ENCODE assay signal across 1 cellular context in the genomic region with DNA sequence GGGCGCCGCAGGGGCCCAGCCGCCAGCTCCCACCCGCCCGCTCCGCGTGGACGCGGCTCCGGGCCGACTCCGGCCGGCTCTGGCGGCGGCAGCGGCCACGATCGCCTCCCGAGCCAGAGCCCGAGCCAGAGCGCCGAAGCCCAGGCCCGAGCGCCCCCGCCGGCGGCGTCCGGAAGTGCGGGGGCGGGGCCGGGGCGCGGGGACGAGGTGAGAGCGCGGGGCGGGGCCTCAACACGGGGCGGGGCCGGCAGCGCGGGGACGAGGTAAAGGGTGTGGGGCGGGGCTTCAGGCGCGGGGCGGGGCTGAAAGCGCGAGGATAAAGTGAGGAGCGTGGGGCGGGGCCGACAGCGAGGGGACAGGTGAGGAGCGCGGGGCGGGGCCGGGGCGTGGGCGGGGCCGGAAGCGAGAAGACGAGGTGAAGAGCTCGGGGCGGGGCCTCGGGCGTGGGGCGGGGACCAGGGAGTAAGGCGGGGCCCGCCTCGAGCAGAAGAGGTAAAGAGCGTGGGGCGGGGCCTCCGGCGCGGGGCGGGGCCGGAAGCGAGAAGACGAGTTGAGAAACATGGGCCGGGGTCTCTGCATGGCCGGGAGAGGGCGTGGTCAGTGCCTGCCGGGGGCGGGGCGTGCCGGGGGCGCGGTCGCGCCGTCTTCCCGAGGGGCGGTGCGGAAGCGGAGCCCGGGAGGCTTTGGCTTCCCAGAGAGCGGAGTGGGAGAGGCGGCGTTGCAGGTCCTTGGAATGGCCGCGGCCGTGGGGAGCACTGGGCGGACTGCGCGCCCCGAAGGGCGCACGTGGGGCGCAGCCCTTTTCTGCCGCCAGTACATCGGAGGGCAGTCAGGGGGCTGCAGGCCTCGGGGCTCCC.
TF ChIP-seq lines count a peak whose summit lies in the region.

A gene with protein sequence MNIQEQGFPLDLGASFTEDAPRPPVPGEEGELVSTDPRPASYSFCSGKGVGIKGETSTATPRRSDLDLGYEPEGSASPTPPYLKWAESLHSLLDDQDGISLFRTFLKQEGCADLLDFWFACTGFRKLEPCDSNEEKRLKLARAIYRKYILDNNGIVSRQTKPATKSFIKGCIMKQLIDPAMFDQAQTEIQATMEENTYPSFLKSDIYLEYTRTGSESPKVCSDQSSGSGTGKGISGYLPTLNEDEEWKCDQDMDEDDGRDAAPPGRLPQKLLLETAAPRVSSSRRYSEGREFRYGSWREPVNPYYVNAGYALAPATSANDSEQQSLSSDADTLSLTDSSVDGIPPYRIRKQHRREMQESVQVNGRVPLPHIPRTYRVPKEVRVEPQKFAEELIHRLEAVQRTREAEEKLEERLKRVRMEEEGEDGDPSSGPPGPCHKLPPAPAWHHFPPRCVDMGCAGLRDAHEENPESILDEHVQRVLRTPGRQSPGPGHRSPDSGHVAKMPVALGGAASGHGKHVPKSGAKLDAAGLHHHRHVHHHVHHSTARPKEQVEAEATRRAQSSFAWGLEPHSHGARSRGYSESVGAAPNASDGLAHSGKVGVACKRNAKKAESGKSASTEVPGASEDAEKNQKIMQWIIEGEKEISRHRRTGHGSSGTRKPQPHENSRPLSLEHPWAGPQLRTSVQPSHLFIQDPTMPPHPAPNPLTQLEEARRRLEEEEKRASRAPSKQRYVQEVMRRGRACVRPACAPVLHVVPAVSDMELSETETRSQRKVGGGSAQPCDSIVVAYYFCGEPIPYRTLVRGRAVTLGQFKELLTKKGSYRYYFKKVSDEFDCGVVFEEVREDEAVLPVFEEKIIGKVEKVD (minus strand): TSS at position 177 of the 857 bp plus-strand sequence. CDS start 5,698 bp downstream, outside the sequence.

TF ChIP-seq in GM12878, 131 proteins besides CTCF, POLR2A, EP300 and RAD21 (continued from another document):
- TF ChIP-seq, protein P1, sequence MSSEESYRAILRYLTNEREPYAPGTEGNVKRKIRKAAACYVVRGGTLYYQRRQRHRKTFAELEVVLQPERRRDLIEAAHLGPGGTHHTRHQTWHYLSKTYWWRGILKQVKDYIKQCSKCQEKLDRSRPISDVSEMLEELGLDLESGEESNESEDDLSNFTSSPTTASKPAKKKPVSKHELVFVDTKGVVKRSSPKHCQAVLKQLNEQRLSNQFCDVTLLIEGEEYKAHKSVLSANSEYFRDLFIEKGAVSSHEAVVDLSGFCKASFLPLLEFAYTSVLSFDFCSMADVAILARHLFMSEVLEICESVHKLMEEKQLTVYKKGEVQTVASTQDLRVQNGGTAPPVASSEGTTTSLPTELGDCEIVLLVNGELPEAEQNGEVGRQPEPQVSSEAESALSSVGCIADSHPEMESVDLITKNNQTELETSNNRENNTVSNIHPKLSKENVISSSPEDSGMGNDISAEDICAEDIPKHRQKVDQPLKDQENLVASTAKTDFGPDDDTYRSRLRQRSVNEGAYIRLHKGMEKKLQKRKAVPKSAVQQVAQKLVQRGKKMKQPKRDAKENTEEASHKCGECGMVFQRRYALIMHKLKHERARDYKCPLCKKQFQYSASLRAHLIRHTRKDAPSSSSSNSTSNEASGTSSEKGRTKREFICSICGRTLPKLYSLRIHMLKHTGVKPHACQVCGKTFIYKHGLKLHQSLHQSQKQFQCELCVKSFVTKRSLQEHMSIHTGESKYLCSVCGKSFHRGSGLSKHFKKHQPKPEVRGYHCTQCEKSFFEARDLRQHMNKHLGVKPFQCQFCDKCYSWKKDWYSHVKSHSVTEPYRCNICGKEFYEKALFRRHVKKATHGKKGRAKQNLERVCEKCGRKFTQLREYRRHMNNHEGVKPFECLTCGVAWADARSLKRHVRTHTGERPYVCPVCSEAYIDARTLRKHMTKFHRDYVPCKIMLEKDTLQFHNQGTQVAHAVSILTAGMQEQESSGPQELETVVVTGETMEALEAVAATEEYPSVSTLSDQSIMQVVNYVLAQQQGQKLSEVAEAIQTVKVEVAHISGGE (CRISPR knock-in tag; IDR thresholded peaks at IDR 0.05): no peak
- TF ChIP-seq STAT1 (conservative IDR thresholded peaks at IDR 0.05) (no peak), CREM (IDR thresholded peaks at IDR 0.05; ENCODE audit: low read depth) (no peak), YY1 (IDR thresholded peaks at IDR 0.05; ENCODE audit: low read depth, low read length) (peak; percentile 63; the same call in 1 of the 2 replicates), SMARCA5 (IDR thresholded peaks at IDR 0.05) (peak; percentile 65; the same call in 1 of the 2 replicates), EGR1 (IDR thresholded peaks at IDR 0.05; ENCODE audit: borderline replicate concordance in 1 of 2, low read depth in 2 of 2, low read length in 2 of 2) (peak in 1 of 2 experiments; percentile 91; a peak in 2 of 3 replicates), SREBF2 (IDR thresholded peaks at IDR 0.05; ENCODE audit: low read length) (no peak), BHLHE40 (IDR thresholded peaks at IDR 0.05; ENCODE audit: borderline replicate concordance in 1 of 2, low read depth in 2 of 2, low read length in 1 of 2) (peak in 1 of 2 experiments; percentile 61; a peak in 2 of 4 replicates), MYB (IDR thresholded peaks at IDR 0.05; ENCODE audit: borderline replicate concordance, low read depth, low read length) (no peak), BACH1 (IDR thresholded peaks at IDR 0.05; ENCODE audit: borderline replicate concordance) (0 out of 2 replicates have a peak, but pooled peaks have one; percentile 34), IRF4 (IDR thresholded peaks at IDR 0.05; ENCODE audit: low read depth, low read length) (no peak)
